In genomic region chr12:68477256-68477655, GRCh38 we compare ENCODE assay signal across 19 cellular contexts.
"Had no signal": no experiment of that assay in that cellular context is flagged by ENCODE, and none has a peak within 500 bp of the region (broad histone marks: within the 10 kb centered on the region; RNA-seq: fewer than 3 reads in every experiment).

No MANE protein-coding gene starts in this region.

- H3K36me3 Mint-ChIP-seq: activated naive CD4-positive, alpha-beta T cell treated with anti-CD3 and anti-CD28 coated beads, Interleukin-2, amount 50 U/mL, for 24 hours; immature natural killer cell; type B pancreatic cell had no signal

- H3K27me3 ChIP-seq: heart right ventricle, right atrium auricular region, suprapubic skin had no signal

- H3K9me3 ChIP-seq: prostate gland, right atrium auricular region, suprapubic skin had no signal

- ATAC-seq: heart right ventricle, left cardiac atrium had no signal

- H3K36me3 ChIP-seq: heart right ventricle, prostate gland, right atrium auricular region, suprapubic skin had no signal

- H3K4me3 Mint-ChIP-seq: activated naive CD4-positive, alpha-beta T cell treated with anti-CD3 and anti-CD28 coated beads, Interleukin-2, amount 50 U/mL, for 24 hours; immature natural killer cell; stimulated activated naive CD8-positive, alpha-beta T cell treated with anti-CD3 and anti-CD28 coated beads, Interleukin-15, Interleukin-2, amounts not matched to agents 100 ng/mL and 50 ng/mL, for 24 hours; T-helper 1 cell treated with Interleukin-12 subunit alpha and Interleukin-12 subunit beta and Interleukin-4 antibody, amounts not matched to agents 30 μg/mL and 1 μg/mL, for 36 hours; type B pancreatic cell had no signal

- H3K9me3 Mint-ChIP-seq: immature natural killer cell, type B pancreatic cell had no signal

- H3K27ac ChIP-seq: epithelial cell of prostate, heart right ventricle, prostate gland, right atrium auricular region, skin epidermis, suprapubic skin, VCaP had no signal

- H3K4me1 ChIP-seq: prostate gland, right atrium auricular region, suprapubic skin had no signal

- H3K4me3 ChIP-seq: heart right ventricle, prostate gland, right atrium auricular region, skin epidermis, suprapubic skin had no signal

- H3K27me3 Mint-ChIP-seq: activated naive CD4-positive, alpha-beta T cell treated with anti-CD3 and anti-CD28 coated beads, Interleukin-2, amount 50 U/mL, for 24 hours; stimulated activated naive CD8-positive, alpha-beta T cell treated with anti-CD3 and anti-CD28 coated beads, Interleukin-15, Interleukin-2, amounts not matched to agents 100 ng/mL and 50 ng/mL, for 24 hours; type B pancreatic cell had no signal

- DNase-seq: activated CD4-positive, alpha-beta T cell treated with anti-CD3 and anti-CD28 coated beads for 1 hour; activated CD8-positive, alpha-beta memory T cell treated with anti-CD3 and anti-CD28 coated beads for 24 hours; activated CD8-positive, alpha-beta memory T cell treated with anti-CD3 and anti-CD28 coated beads, Interleukin-2, amount 50 U/mL, for 48 hours; activated effector memory CD4-positive, alpha-beta T cell treated with anti-CD3 and anti-CD28 coated beads, Interleukin-2, amount 50 U/mL, for 16 hours; activated T-cell treated with anti-CD3 and anti-CD28 coated beads, Interleukin-2, amount 50 U/mL, for 48 hours; dermis blood vessel endothelial cell; heart right ventricle; immature natural killer cell; left cardiac atrium had no signal

- H3K27ac Mint-ChIP-seq: activated naive CD4-positive, alpha-beta T cell treated with anti-CD3 and anti-CD28 coated beads, Interleukin-2, amount 50 U/mL, for 24 hours; immature natural killer cell; stimulated activated naive CD8-positive, alpha-beta T cell treated with anti-CD3 and anti-CD28 coated beads, Interleukin-15, Interleukin-2, amounts not matched to agents 100 ng/mL and 50 ng/mL, for 24 hours; T-helper 1 cell treated with Interleukin-12 subunit alpha and Interleukin-12 subunit beta and Interleukin-4 antibody, amounts not matched to agents 30 μg/mL and 1 μg/mL, for 36 hours; type B pancreatic cell had no signal
